1 cellular context compared by ENCODE assay signal in genomic region chr9:129174724-129175514, GRCh38.
TF ChIP-seq lines count a peak whose summit lies in the region.

No MANE protein-coding gene starts in this region.

TF ChIP-seq in SK-N-SH, 30 proteins besides CTCF, POLR2A, EP300 and RAD21 (continued from another document):
- peak; percentile 13 for TF ChIP-seq PBX3 (IDR thresholded peaks at IDR 0.05)
- TF ChIP-seq POLR2AphosphoS5 (IDR thresholded peaks at IDR 0.05; ENCODE audit: low read depth, low read length) = peak; percentile 21; the same call in 1 of the 2 replicates
- peak; percentile 59; the same call in 1 of the 2 replicates for TF ChIP-seq NFIC (IDR thresholded peaks at IDR 0.05; ENCODE audit: borderline replicate concordance)
- 0 out of 2 replicates have a peak, but pooled peaks have one; percentile 19 for TF ChIP-seq YY1 (IDR thresholded peaks at IDR 0.05; ENCODE audit: low read depth)
- TF ChIP-seq TAF1 (IDR thresholded peaks at IDR 0.05; ENCODE audit: borderline replicate concordance, low read depth, low read length) = peak; percentile 56; the same call in 1 of the 2 replicates
- TF ChIP-seq ZBTB33 (IDR thresholded peaks at IDR 0.05; ENCODE audit: borderline replicate concordance, low read depth) = peak; percentile 31; the same call in 1 of the 2 replicates
- no peak for TF ChIP-seq GATA2 (CRISPR knock-in tag; IDR thresholded peaks at IDR 0.05)
- TF ChIP-seq CHD2 (IDR thresholded peaks at IDR 0.05; ENCODE audit: low read length, partially characterized antibody) = no peak
- TF ChIP-seq REST (IDR thresholded peaks at IDR 0.05; ENCODE audit: low read depth, low read length) = peak; percentile 26; the same call in 1 of the 2 replicates
- peak; percentile 38; the same call in 1 of the 2 replicates for TF ChIP-seq RXRA (IDR thresholded peaks at IDR 0.05; ENCODE audit: borderline replicate concordance, low read depth)
- TF ChIP-seq ELF1 (IDR thresholded peaks at IDR 0.05) = peak; percentile 32; the same call in 1 of the 2 replicates
- TF ChIP-seq TEAD4 (IDR thresholded peaks at IDR 0.05; ENCODE audit: borderline replicate concordance, insufficient read depth) = 0 out of 2 replicates have a peak, but pooled peaks have one; percentile 2
